ENCODE assay signal across 8 cellular contexts in the genomic region with DNA sequence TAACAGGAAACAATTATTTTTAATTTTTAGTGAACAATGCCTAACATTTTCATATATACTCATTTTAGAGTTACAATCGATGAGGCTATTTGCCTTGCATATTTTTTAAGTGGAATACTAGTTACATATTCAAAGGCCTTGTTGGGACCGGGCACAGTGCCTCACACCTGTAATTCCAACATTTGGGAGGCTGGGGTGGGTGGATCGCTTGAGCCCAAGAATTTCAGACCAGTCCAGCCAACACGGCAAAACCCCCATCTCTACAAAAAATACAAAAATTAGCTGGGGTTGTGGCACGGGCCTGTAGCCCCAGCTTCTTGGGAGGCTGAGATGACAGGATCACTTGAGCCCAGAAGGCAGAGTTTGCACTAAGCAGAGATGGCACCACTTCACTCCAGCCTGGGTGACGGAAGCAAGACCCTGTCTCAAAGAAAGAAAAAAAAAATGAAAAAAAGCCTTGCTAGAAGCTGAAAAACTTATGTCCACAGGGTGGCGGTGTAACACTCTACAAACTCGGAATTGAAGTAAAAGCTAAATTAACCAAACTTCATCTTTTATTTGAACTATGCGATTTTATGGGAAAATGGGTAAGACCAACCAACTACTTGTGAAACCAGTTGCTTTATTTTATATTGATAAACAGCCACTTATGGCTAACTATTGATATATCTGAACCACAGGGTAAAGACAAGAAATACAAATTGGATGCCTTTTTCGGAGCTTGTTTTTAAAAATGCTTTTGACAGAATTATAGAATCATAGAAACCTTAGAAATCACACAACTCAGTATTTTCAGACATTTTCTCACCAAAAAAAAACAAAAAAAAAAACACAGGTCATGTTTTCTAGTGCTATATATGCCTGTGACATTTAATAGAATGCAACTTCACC. TPM values are rescaled to one million over a fixed set of nuclear protein-coding genes. Genes with fewer than 3 reads are reported as not detected.
DNase-seq lines count a peak whose midpoint lies in the region; ATAC-seq and TF ChIP-seq lines count a peak whose summit lies in the region.

No MANE protein-coding gene starts in this region.

- peak overlapping the region; percentile 91 for H2AFZ ChIP-seq in HCT116 (ENCODE audit: low read depth, low read length, poor library complexity, severe bottlenecking)

- POLR2A ChIA-PET in HCT116 (lab: Charles Lee), result interaction anchor here (0.8 to 1.0 kb wide), 2 partner anchors 152 to 379 kb away, joined by 3 read pairs; a partner anchor contains a TSS

- H3K79me2 ChIP-seq in HCT116 (ENCODE audit: insufficient read depth, low read length), result no peaks in the 10 kb centered on the region

- no peak for TF ChIP-seq POLR2A in HCT116 (IDR thresholded peaks at IDR 0.05; ENCODE audit: borderline replicate concordance, extremely low read depth, insufficient read depth, insufficient read length)

- H3K4me3 ChIP-seq in HCT116 (replicated peaks in 1 of 2; ENCODE audit: low read depth in 1 of 2, low read length in 2 of 2), result peak overlapping the region; percentile 30 to 49
- no peak overlapping the region for H3K4me3 ChIP-seq in effector memory CD4-positive, alpha-beta T cell (ENCODE audit: insufficient read depth, low read depth, low read length, poor library complexity, severe bottlenecking)
- H3K4me3 ChIP-seq in mucosa of descending colon, result no peak overlapping the region

- peak; percentile 88 for TF ChIP-seq RAD21 in HCT116 (IDR thresholded peaks at IDR 0.05; ENCODE audit: low read depth)

- CTCF ChIA-PET in HCT116 (lab: Charles Lee), result interaction anchor here (0.7 to 2.4 kb wide), 28 partner anchors 8 to 815 kb away, joined by 3 to 41 read pairs (median 3); a partner anchor contains a TSS

- no peaks in the 10 kb centered on the region for H4K20me1 ChIP-seq in HCT116 (ENCODE audit: insufficient read depth)

- no peaks in the 10 kb centered on the region for H3K9me2 ChIP-seq in HCT116 (ENCODE audit: insufficient read depth)

- DNase-seq in CD1c-positive myeloid dendritic cell (ENCODE audit: extremely low spot score) (peak; percentile 73), HCT116 (ENCODE audit: low read depth, low spot score) (peak; percentile 56), NCI-H524 (lab: John Stamatoyannopoulos, UW) (peak; percentile 7 to 58), mucosa of descending colon (peak in 1 of 3 donors; percentile 90)
- peak; percentile 58 for DNase-seq in activated CD4-positive, alpha-beta T cell treated with anti-CD3 and anti-CD28 coated beads, Interleukin-2, amount 50 U/mL, for 1 hour
- DNase-seq in effector memory CD4-positive, alpha-beta T cell, result peak; percentile 8 to 46 (median 11)
- peak; percentile 56 for DNase-seq in stimulated activated naive CD8-positive, alpha-beta T cell treated with anti-CD3 and anti-CD28 coated beads, Interleukin-15, Interleukin-2, amounts not matched to agents 100 U/mL and 50 U/mL, for 24 hours

- TF ChIP-seq CTCF in HCT116 (IDR thresholded peaks at IDR 0.05 in 2 of 3, conservative IDR thresholded peaks at IDR 0.05 in 1 of 3; ENCODE audit: borderline replicate concordance in 1 of 3, insufficient read depth in 1 of 3, low read depth in 2 of 3, low read length in 2 of 3), result peak; percentile 52 to 87 (median 85); a peak in 5 of 6 replicates
- peak; percentile 50 for TF ChIP-seq CTCF in mucosa of descending colon (IDR thresholded peaks at IDR 0.05)

- H3K27ac ChIP-seq in HCT116 (ENCODE audit: low read depth, low read length), result no peak overlapping the region
- H3K27ac ChIP-seq in effector memory CD4-positive, alpha-beta T cell (ENCODE audit: insufficient read depth, low read length, poor library complexity, severe bottlenecking), result no peak overlapping the region

- H3K4me2 ChIP-seq in HCT116 (ENCODE audit: low read length), result peak overlapping the region; percentile 75

- H3K9ac ChIP-seq in HCT116 (ENCODE audit: low read length), result no peak overlapping the region

- no TSS peak for BruUV-seq in HCT116 (replicated peaks; lab: Mats Ljungman, UMichigan)

- RAD21 ChIA-PET in HCT116 (lab: Charles Lee; ENCODE audit: low non-redundant PET in 1 of 2, low total read pairs in 2 of 2, uncharacterized antibody in 2 of 2, unreplicated experiment in 2 of 2), result interaction anchor here (0.6 to 1.6 kb wide), 9 partner anchors 49 to 819 kb away, joined by 3 to 5 read pairs (median 4); a partner anchor contains a TSS

- H3K4me1 ChIP-seq in HCT116 (ENCODE audit: control insufficient read depth in 1 of 2, insufficient read depth in 2 of 2, low read length in 2 of 2) (peaks cover 9 to 14% of the 10 kb centered on the region in 2 experiments), mucosa of descending colon (ENCODE audit: low read depth) (peaks cover 7% of the 10 kb centered on the region)
- H3K4me1 ChIP-seq in effector memory CD4-positive, alpha-beta T cell (ENCODE audit: control insufficient read depth, insufficient read depth, low read length, poor library complexity, severe bottlenecking), result no peaks in the 10 kb centered on the region

- intact Hi-C loops in HCT116 (cut with micrococcal nuclease), result loop anchor here (1.0 to 5.0 kb wide), 6 partner anchors 33 to 379 kb away; a partner anchor contains a TSS
- intact Hi-C loops in mucosa of descending colon (cut with DNase I, micrococcal nuclease), result loop anchor here (5.0 kb wide), 1 partner anchor 108 kb away; no protein-coding TSS in a partner anchor

- H3K36me3 ChIP-seq in HCT116 (ENCODE audit: control insufficient read depth in 1 of 2, insufficient read depth in 2 of 2, low read length in 2 of 2), result no peaks in the 10 kb centered on the region
- H3K36me3 ChIP-seq in effector memory CD4-positive, alpha-beta T cell (ENCODE audit: control insufficient read depth, insufficient read depth, low read length), result no peaks in the 10 kb centered on the region
- H3K36me3 ChIP-seq in mucosa of descending colon (ENCODE audit: low read depth), result no peaks in the 10 kb centered on the region

- H3K9me3 ChIP-seq in HCT116 (ENCODE audit: control insufficient read depth in 1 of 2, insufficient read depth in 1 of 2, low read depth in 1 of 2, low read length in 2 of 2), result no peaks in the 10 kb centered on the region
- H3K9me3 ChIP-seq in effector memory CD4-positive, alpha-beta T cell (ENCODE audit: control insufficient read depth, low read length), result no peaks in the 10 kb centered on the region
- no peaks in the 10 kb centered on the region for H3K9me3 ChIP-seq in mucosa of descending colon

- H3K27me3 ChIP-seq in HCT116 (ENCODE audit: insufficient read depth, low read length), result peaks cover 25% of the 10 kb centered on the region; the same call in 1 of the 2 replicates
- H3K27me3 ChIP-seq in effector memory CD4-positive, alpha-beta T cell (replicated peaks; ENCODE audit: control insufficient read depth, insufficient read depth, low read length, poor library complexity, severe bottlenecking), result peaks cover 9% of the 10 kb centered on the region

- peak; percentile 53; the same call in 1 of the 2 replicates for ATAC-seq in HCT116
- ATAC-seq in mucosa of descending colon, result peak; percentile 22
- no peak for ATAC-seq in stimulated activated naive CD8-positive, alpha-beta T cell treated with anti-CD3 and anti-CD28 coated beads, Interleukin-15, Interleukin-2, amounts not matched to agents 100 U/mL and 50 U/mL, for 24 hours
- no peak for ATAC-seq in GM21723 (IDR thresholded peaks at IDR 0.05; ENCODE audit: unreplicated experiment)

TF ChIP-seq in HCT116, 20 proteins besides CTCF, POLR2A, EP300 and RAD21 (continues in another document):
- TF ChIP-seq, protein P1, sequence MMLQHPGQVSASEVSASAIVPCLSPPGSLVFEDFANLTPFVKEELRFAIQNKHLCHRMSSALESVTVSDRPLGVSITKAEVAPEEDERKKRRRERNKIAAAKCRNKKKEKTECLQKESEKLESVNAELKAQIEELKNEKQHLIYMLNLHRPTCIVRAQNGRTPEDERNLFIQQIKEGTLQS (IDR thresholded peaks at IDR 0.05), result no peak
- TF ChIP-seq, protein P2, sequence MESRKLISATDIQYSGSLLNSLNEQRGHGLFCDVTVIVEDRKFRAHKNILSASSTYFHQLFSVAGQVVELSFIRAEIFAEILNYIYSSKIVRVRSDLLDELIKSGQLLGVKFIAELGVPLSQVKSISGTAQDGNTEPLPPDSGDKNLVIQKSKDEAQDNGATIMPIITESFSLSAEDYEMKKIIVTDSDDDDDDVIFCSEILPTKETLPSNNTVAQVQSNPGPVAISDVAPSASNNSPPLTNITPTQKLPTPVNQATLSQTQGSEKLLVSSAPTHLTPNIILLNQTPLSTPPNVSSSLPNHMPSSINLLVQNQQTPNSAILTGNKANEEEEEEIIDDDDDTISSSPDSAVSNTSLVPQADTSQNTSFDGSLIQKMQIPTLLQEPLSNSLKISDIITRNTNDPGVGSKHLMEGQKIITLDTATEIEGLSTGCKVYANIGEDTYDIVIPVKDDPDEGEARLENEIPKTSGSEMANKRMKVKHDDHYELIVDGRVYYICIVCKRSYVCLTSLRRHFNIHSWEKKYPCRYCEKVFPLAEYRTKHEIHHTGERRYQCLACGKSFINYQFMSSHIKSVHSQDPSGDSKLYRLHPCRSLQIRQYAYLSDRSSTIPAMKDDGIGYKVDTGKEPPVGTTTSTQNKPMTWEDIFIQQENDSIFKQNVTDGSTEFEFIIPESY (IDR thresholded peaks at IDR 0.05; ENCODE audit: extremely low read depth, insufficient replicate concordance, low read length), result no peak
- TF ChIP-seq POLR2AphosphoS5 (IDR thresholded peaks at IDR 0.05; ENCODE audit: low read depth, low read length), result no peak
- TF ChIP-seq SIN3A (IDR thresholded peaks at IDR 0.05; ENCODE audit: low read depth), result no peak
- TF ChIP-seq ZFX (IDR thresholded peaks at IDR 0.05), result no peak
- no peak for TF ChIP-seq FOSL1 (IDR thresholded peaks at IDR 0.05; ENCODE audit: low read depth)
- TF ChIP-seq, protein P3, sequence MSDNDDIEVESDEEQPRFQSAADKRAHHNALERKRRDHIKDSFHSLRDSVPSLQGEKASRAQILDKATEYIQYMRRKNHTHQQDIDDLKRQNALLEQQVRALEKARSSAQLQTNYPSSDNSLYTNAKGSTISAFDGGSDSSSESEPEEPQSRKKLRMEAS (IDR thresholded peaks at IDR 0.05), result no peak
- TF ChIP-seq EZH2 (IDR thresholded peaks at IDR 0.05), result no peak; the same call in 1 of the 2 replicates
- TF ChIP-seq JUND (IDR thresholded peaks at IDR 0.05), result no peak
- TF ChIP-seq YY1 (IDR thresholded peaks at IDR 0.05; ENCODE audit: extremely low read depth, insufficient replicate concordance, low read depth, low read length), result no peak
- no peak for TF ChIP-seq ELF1 (IDR thresholded peaks at IDR 0.05; ENCODE audit: borderline replicate concordance, low read depth)

RNA-seq across cellular contexts. Expression of a gene that starts 24.1 kb away (rescaled TPM):
- total RNA-seq in HCT116 (2021; ENCODE audit: unreplicated experiment) (not detected), mucosa of descending colon (1 to 10 TPM in 2 of 3 donors, under 1 TPM in 1; 0.38 to 1.1 (median 1.0) TPM)
- polyA plus RNA-seq in HCT116 (2012), result 0.01 TPM in 1 of 2 replicates, not detected in the other

RNA-seq across cellular contexts. Expression of a gene that starts 32.7 kb away (rescaled TPM):
- total RNA-seq in HCT116 (2021; ENCODE audit: unreplicated experiment), result 19.5 TPM
- 10.8 and 15.0 TPM in 2 replicates for polyA plus RNA-seq in HCT116 (2012)
- total RNA-seq in mucosa of descending colon, result 10 to 100 TPM; 11.3 to 16.8 (median 11.4) TPM

Comparison
In these comparisons a context has a peak if more than half of its experiments do, and no peak if none do; other contexts are left out.
1. ATAC-seq: peak in HCT116 (single experiment) and mucosa of descending colon (single experiment); none in stimulated activated naive CD8-positive, alpha-beta T cell treated with anti-CD3 and anti-CD28 coated beads, Interleukin-15, Interleukin-2, amounts not matched to agents 100 U/mL and 50 U/mL, for 24 hours (single experiment) and GM21723 (single experiment).
2. H3K4me3 ChIP-seq: peak in HCT116 (2 of 2); none in effector memory CD4-positive, alpha-beta T cell (single experiment) and mucosa of descending colon (single experiment).